In genomic region chr14:72864712-72865365, GRCh38 we compare ENCODE assay signal across 15 cellular contexts.
"Had no signal": no experiment of that assay in that cellular context is flagged by ENCODE, and none has a peak within 500 bp of the region (broad histone marks: within the 10 kb centered on the region; RNA-seq: fewer than 3 reads in every experiment).

No MANE protein-coding gene starts in this region.

- H3K4me3 ChIP-seq: gastroesophageal sphincter, SK-N-MC, transverse colon had no signal

- H3K27me3 ChIP-seq: gastroesophageal sphincter, transverse colon had no signal

- H3K9me3 Mint-ChIP-seq: activated naive CD4-positive, alpha-beta T cell treated with anti-CD3 and anti-CD28 coated beads, Interleukin-2, amount 10 ng/mL, durations not matched to agents 7 days and 5 days; activated T-helper 2 cell treated with anti-CD3 and anti-CD28 coated beads, Interferon-gamma antibody, Interleukin-2, Interleukin-4, amounts not matched to agents 10 μg/mL and 5 μg/mL and 100 μg/mL, durations not matched to agents 14 hours and 24 hours and 36 hours; brain; effector memory CD8-positive, alpha-beta T cell; natural killer cell had no signal

- H3K4me1 Mint-ChIP-seq: activated naive CD4-positive, alpha-beta T cell treated with anti-CD3 and anti-CD28 coated beads, Interleukin-2, amount 10 ng/mL, durations not matched to agents 7 days and 5 days; brain; natural killer cell had no signal

- H3K4me3 Mint-ChIP-seq: activated naive CD4-positive, alpha-beta T cell treated with anti-CD3 and anti-CD28 coated beads, Interleukin-2, amount 10 ng/mL, durations not matched to agents 7 days and 5 days; brain; effector memory CD8-positive, alpha-beta T cell; natural killer cell had no signal

- H3K9me3 ChIP-seq: gastroesophageal sphincter, transverse colon had no signal

- H3K36me3 ChIP-seq: gastroesophageal sphincter, transverse colon had no signal

- ATAC-seq: effector memory CD8-positive, alpha-beta T cell; gastroesophageal sphincter; natural killer cell had no signal

- H3K27me3 Mint-ChIP-seq: brain had no signal

- DNase-seq: activated naive CD4-positive, alpha-beta T cell treated with anti-CD3 and anti-CD28 coated beads, Interleukin-2, amount 10 ng/mL, durations not matched to agents 7 days and 5 days; activated T-cell treated with anti-CD3 and anti-CD28 coated beads for 4 hours; dermis blood vessel endothelial cell; effector memory CD8-positive, alpha-beta T cell; islet precursor cell; mesenchymal stem cell; natural killer cell; stimulated activated CD4-positive, alpha-beta T cell treated with anti-CD3 and anti-CD28 coated beads, Interleukin-2, amount 100 ng/mL, for 48 hours; stimulated activated naive CD4-positive, alpha-beta T cell; transverse colon had no signal

- H3K27ac ChIP-seq: epithelial cell of prostate, gastroesophageal sphincter, SK-N-MC, transverse colon had no signal

- H3K36me3 Mint-ChIP-seq: activated naive CD4-positive, alpha-beta T cell treated with anti-CD3 and anti-CD28 coated beads, Interleukin-2, amount 10 ng/mL, durations not matched to agents 7 days and 5 days; brain; natural killer cell had no signal

- H3K27ac Mint-ChIP-seq: activated naive CD4-positive, alpha-beta T cell treated with anti-CD3 and anti-CD28 coated beads, Interleukin-2, amount 10 ng/mL, durations not matched to agents 7 days and 5 days; activated T-helper 2 cell treated with anti-CD3 and anti-CD28 coated beads, Interferon-gamma antibody, Interleukin-2, Interleukin-4, amounts not matched to agents 10 μg/mL and 5 μg/mL and 100 μg/mL, durations not matched to agents 14 hours and 24 hours and 36 hours; brain; effector memory CD8-positive, alpha-beta T cell; natural killer cell had no signal
